ENCODE assay signal across 8 cellular contexts in genomic region chr4:64781737-64782326, GRCh38.
A peak's percentile ranks its signal among the peaks of the same experiment; 100 is the strongest.
DNase-seq lines count a peak whose midpoint lies in the region; ATAC-seq, FAIRE-seq and TF ChIP-seq lines count a peak whose summit lies in the region.

No MANE protein-coding gene starts in this region.

- no peak for FAIRE-seq in keratinocyte (lab: Jason Lieb, UNC)

- no peak overlapping the region for H3K4me3 ChIP-seq in BE2C (ENCODE audit: low read depth, low read length)
- no peak overlapping the region for H3K4me3 ChIP-seq in KMS-11 (IDR thresholded peaks at IDR 0.05; ENCODE audit: insufficient read depth, low read depth, low read length)
- H3K4me3 ChIP-seq in keratinocyte (ENCODE audit: control insufficient read depth in 2 of 3, extremely low read depth in 1 of 3, insufficient read depth in 2 of 3, low read depth in 1 of 3, low read length in 3 of 3) = no peak overlapping the region
- no peak overlapping the region for H3K4me3 ChIP-seq in effector memory CD4-positive, alpha-beta T cell (ENCODE audit: insufficient read depth, low read depth, low read length, poor library complexity, severe bottlenecking)

- dilution Hi-C loops in keratinocyte (cut with MboI; ENCODE audit: extremely low pct_ligation_motif_present, low sequenced_read_pairs) = no loop called here

- H3K9ac ChIP-seq in KMS-11 = no peak overlapping the region
- no peak overlapping the region for H3K9ac ChIP-seq in keratinocyte (ENCODE audit: control insufficient read depth, extremely low read depth, insufficient read depth, low read length)

- H3K9me3 ChIP-seq in BE2C (no peaks in the 10 kb centered on the region), keratinocyte (ENCODE audit: control insufficient read depth, low read depth, low read length) (no peaks in the 10 kb centered on the region)
- H3K9me3 ChIP-seq in effector memory CD4-positive, alpha-beta T cell (ENCODE audit: control insufficient read depth, low read length) = no peaks in the 10 kb centered on the region

- H3K9me1 ChIP-seq in keratinocyte (ENCODE audit: control insufficient read depth, extremely low read depth, insufficient read depth, low read length) = no peaks in the 10 kb centered on the region

- DNase-seq in BE2C (no peak), keratinocyte (ENCODE audit: low read depth, low spot score) (peak; percentile 7), CD1c-positive myeloid dendritic cell (ENCODE audit: extremely low spot score) (no peak)
- DNase-seq in effector memory CD4-positive, alpha-beta T cell = no peak
- no peak for DNase-seq in activated naive CD4-positive, alpha-beta T cell (lab: John Stamatoyannopoulos, UW)

- H3K27me3 ChIP-seq in BE2C (no peaks in the 10 kb centered on the region), KMS-11 (ENCODE audit: insufficient read depth, low read depth) (no peaks in the 10 kb centered on the region), keratinocyte (ENCODE audit: control insufficient read depth, extremely low read depth, insufficient read depth, low read length) (no peaks in the 10 kb centered on the region)
- H3K27me3 ChIP-seq in effector memory CD4-positive, alpha-beta T cell (replicated peaks; ENCODE audit: control insufficient read depth, insufficient read depth, low read length, poor library complexity, severe bottlenecking) = no peaks in the 10 kb centered on the region

- TF ChIP-seq CTCF in BE2C (IDR thresholded peaks at IDR 0.05; ENCODE audit: low read depth, low read length) (peak; percentile 69), KMS-11 (conservative IDR thresholded peaks at IDR 0.05; ENCODE audit: low read depth, low read length) (peak; percentile 91), VCaP (conservative IDR thresholded peaks at IDR 0.05) (peak; percentile 94), keratinocyte (optimal IDR thresholded peaks at IDR 0.05 in 1 of 3, IDR thresholded peaks at IDR 0.05 in 1 of 3, conservative IDR thresholded peaks at IDR 0.05 in 1 of 3; ENCODE audit: extremely low read depth in 1 of 3, insufficient read depth in 2 of 3, low read length in 3 of 3) (peak in 2 of 3 experiments; percentile 46)

- no peaks in the 10 kb centered on the region for H3K4me1 ChIP-seq in BE2C
- peaks cover 17% of the 10 kb centered on the region for H3K4me1 ChIP-seq in KMS-11 (ENCODE audit: low read depth, poor library complexity, severe bottlenecking)
- H3K4me1 ChIP-seq in keratinocyte (ENCODE audit: control insufficient read depth, extremely low read depth, insufficient read depth, low read length) = no peaks in the 10 kb centered on the region
- no peaks in the 10 kb centered on the region for H3K4me1 ChIP-seq in effector memory CD4-positive, alpha-beta T cell (ENCODE audit: control insufficient read depth, insufficient read depth, low read length, poor library complexity, severe bottlenecking)

- H2AFZ ChIP-seq in KMS-11 (ENCODE audit: low read depth) (no peak overlapping the region), keratinocyte (ENCODE audit: control insufficient read depth, low read length) (no peak overlapping the region)

- H4K20me1 ChIP-seq in KMS-11 (ENCODE audit: insufficient read depth) (no peaks in the 10 kb centered on the region), keratinocyte (ENCODE audit: control insufficient read depth, extremely low read depth, insufficient read depth, low read length) (no peaks in the 10 kb centered on the region)

- no peak overlapping the region for H3K4me2 ChIP-seq in KMS-11
- H3K4me2 ChIP-seq in keratinocyte (ENCODE audit: control insufficient read depth, extremely low read depth, insufficient read depth, low read depth, low read length) = no peak overlapping the region

- peak; percentile 66 for ATAC-seq in GM19035 (IDR thresholded peaks at IDR 0.05; ENCODE audit: unreplicated experiment)

- H3K36me3 ChIP-seq in BE2C (no peaks in the 10 kb centered on the region), KMS-11 (ENCODE audit: insufficient read depth) (no peaks in the 10 kb centered on the region), keratinocyte (ENCODE audit: control insufficient read depth in 2 of 2, extremely low read depth in 1 of 2, insufficient read depth in 2 of 2, low read length in 2 of 2) (no peaks in the 10 kb centered on the region)
- no peaks in the 10 kb centered on the region for H3K36me3 ChIP-seq in effector memory CD4-positive, alpha-beta T cell (ENCODE audit: control insufficient read depth, insufficient read depth, low read length)

- no peak overlapping the region for H3K27ac ChIP-seq in KMS-11
- no peak overlapping the region for H3K27ac ChIP-seq in VCaP
- H3K27ac ChIP-seq in keratinocyte (ENCODE audit: control insufficient read depth, insufficient read depth, low read length) = no peak overlapping the region
- H3K27ac ChIP-seq in effector memory CD4-positive, alpha-beta T cell (ENCODE audit: insufficient read depth, low read length, poor library complexity, severe bottlenecking) = no peak overlapping the region

- no peaks in the 10 kb centered on the region for H3K79me2 ChIP-seq in KMS-11 (ENCODE audit: insufficient read depth, low read depth)
- H3K79me2 ChIP-seq in keratinocyte (ENCODE audit: control insufficient read depth, insufficient read depth, low read length) = no peaks in the 10 kb centered on the region
